In genomic region chr9:74511333-74511732, GRCh38 we compare ENCODE assay signal across 27 cellular contexts.
"Had no signal": no experiment of that assay in that cellular context is flagged by ENCODE, and none has a peak within 500 bp of the region (broad histone marks: within the 10 kb centered on the region; RNA-seq: fewer than 3 reads in every experiment).

No MANE protein-coding gene starts in this region.

- FAIRE-seq: urothelium cell line had no signal

- H3K27ac ChIP-seq: stomach, suprapubic skin, testis, thoracic aorta, thyroid gland, tibial artery, tibial nerve, transverse colon, upper lobe of left lung, upper lobe of right lung, uterus, vagina had no signal

- H3K27me3 ChIP-seq: stomach, suprapubic skin, testis, thyroid gland, tibial artery, tibial nerve, transverse colon, upper lobe of left lung, upper lobe of right lung, uterus, vagina had no signal

- H3K4me3 ChIP-seq: stomach, suprapubic skin, testis, thoracic aorta, thyroid gland, tibial artery, tibial nerve, transverse colon, upper lobe of left lung, upper lobe of right lung, uterus, vagina had no signal

- H3K9me3 ChIP-seq: stomach, suprapubic skin, testis, thoracic aorta, thyroid gland, tibial artery, tibial nerve, transverse colon, upper lobe of left lung, upper lobe of right lung, uterus, vagina had no signal

- DNase-seq: stimulated activated CD4-positive, alpha-beta T cell treated with anti-CD3 and anti-CD28 coated beads, Interleukin-2, amount 100 ng/mL, for 48 hours; stimulated activated CD4-positive, alpha-beta T cell treated with anti-CD3 and anti-CD28 coated beads, Interleukin-4, amount 100 ng/mL, for 1 hour; stimulated activated CD4-positive, alpha-beta T cell treated with anti-CD3 and anti-CD28 coated beads, Interleukin-4, amount 100 ng/mL, for 24 hours; stimulated activated CD4-positive, alpha-beta T cell treated with anti-CD3 and anti-CD28 coated beads, Interleukin-4, amount 100 ng/mL, for 4 hours; stimulated activated CD8-positive, alpha-beta memory T cell treated with anti-CD3 and anti-CD28 coated beads, Interleukin-4, amount 100 ng/mL, for 48 hours; stimulated activated naive B cell treated with anti-CD40 and anti-IgM and Interleukin-4, amounts not matched to agents 10 μg/mL and 1 μg/mL and 100 μg/mL, for 72 hours; stimulated activated naive CD4-positive, alpha-beta T cell; stimulated activated naive CD4-positive, alpha-beta T cell treated with Interleukin-2 at 50 U/mL for 16 hours; stimulated activated naive CD8-positive, alpha-beta T cell treated with anti-CD3 and anti-CD28 coated beads, Interleukin-15, amount 100 ng/mL, for 72 hours; stimulated activated naive CD8-positive, alpha-beta T cell treated with anti-CD3 and anti-CD28 coated beads, Interleukin-15, Interleukin-2, amounts not matched to agents 100 U/mL and 50 U/mL, for 24 hours; stomach; substantia nigra; testis; thyroid gland; tibial artery; transverse colon; trophoblast cell; upper lobe of left lung; upper lobe of right lung; uterus had no signal

- H3K36me3 ChIP-seq: stomach, suprapubic skin, thoracic aorta, thyroid gland, tibial artery, tibial nerve, transverse colon, upper lobe of left lung, upper lobe of right lung, uterus, vagina had no signal

- H3K4me1 ChIP-seq: stomach, suprapubic skin, testis, thyroid gland, tibial artery, tibial nerve, transverse colon, upper lobe of left lung, upper lobe of right lung, uterus, vagina had no signal

- ATAC-seq: stimulated activated effector memory CD8-positive, alpha-beta T cell treated with anti-CD3 and anti-CD28 coated beads, Interleukin-12 subunit alpha, Interleukin-12 subunit beta, amount 100 ng/mL, for 72 hours; stimulated activated memory B cell treated with anti-CD40 and anti-IgM and Interleukin-4, amounts not matched to agents 10 μg/mL and 1 μg/mL and 100 μg/mL, for 72 hours; stimulated activated naive B cell treated with anti-CD40 and anti-IgM and Interleukin-4, amounts not matched to agents 10 μg/mL and 1 μg/mL and 100 μg/mL, for 72 hours; stimulated activated naive CD8-positive, alpha-beta T cell treated with anti-CD3 and anti-CD28 coated beads, Interleukin-15, amount 100 ng/mL, for 72 hours; stimulated activated naive CD8-positive, alpha-beta T cell treated with anti-CD3 and anti-CD28 coated beads, Interleukin-15, Interleukin-2, amounts not matched to agents 100 U/mL and 50 U/mL, for 24 hours; upper lobe of right lung had no signal
